15 cellular contexts compared by ENCODE assay signal in genomic region chr16:22397459-22397858, GRCh38. TPM values are rescaled to one million over a fixed set of nuclear protein-coding genes. Genes with fewer than 3 reads are reported as not detected.
DNase-seq lines count a peak whose midpoint lies in the region; ATAC-seq and TF ChIP-seq lines count a peak whose summit lies in the region.
"Had no signal": no experiment of that assay in that cellular context is flagged by ENCODE, and none has a peak within 500 bp of the region (broad histone marks: within the 10 kb centered on the region; RNA-seq: fewer than 3 reads in every experiment).

No MANE protein-coding gene starts in this region.

- no peak for TF ChIP-seq POLR2A in IMR-90 (IDR thresholded peaks at IDR 0.05; ENCODE audit: low read depth, low read length)

- no peak overlapping the region for H3K9ac ChIP-seq in IMR-90 (ENCODE audit: low read depth, low read length)
- no peak overlapping the region for H3K9ac ChIP-seq in mammary epithelial cell (ENCODE audit: insufficient read depth, low read length)
- H3K9ac ChIP-seq: BLaER1, KMS-11 had no signal

- peak overlapping the region; percentile 93; the same call in 1 of the 2 replicates for H2BK120ac ChIP-seq in IMR-90 (ENCODE audit: low read depth, low read length)

- peak overlapping the region in 1 of 2 experiments; percentile 21; a peak in 1 of 4 replicates for H4K8ac ChIP-seq in IMR-90 (ENCODE audit: low read depth in 2 of 2, low read length in 2 of 2)

- peaks cover 0 to 12% of the 10 kb centered on the region in 2 experiments; a peak in 2 of 4 replicates for H3K79me1 ChIP-seq in IMR-90 (ENCODE audit: low read depth in 1 of 2, low read length in 2 of 2)

- no peak for TF ChIP-seq CTCF in AG09309 (IDR thresholded peaks at IDR 0.05; ENCODE audit: control insufficient read depth, insufficient read depth, low read depth, low read length, missing control alignments)
- no peak for TF ChIP-seq CTCF in IMR-90 (conservative IDR thresholded peaks at IDR 0.05; ENCODE audit: low read depth, low read length)
- no peak for TF ChIP-seq CTCF in mammary epithelial cell (conservative IDR thresholded peaks at IDR 0.05 in 1 of 2, IDR thresholded peaks at IDR 0.05 in 1 of 2; ENCODE audit: extremely low read depth in 1 of 2, insufficient read depth in 1 of 2, low read depth in 1 of 2, low read length in 2 of 2)
- no peak for TF ChIP-seq CTCF in activated CD8-positive, alpha-beta T cell treated with anti-CD3 and anti-CD28 coated beads for 36 hours (IDR thresholded peaks at IDR 0.05)

- H4K20me1 ChIP-seq in IMR-90 (ENCODE audit: insufficient read depth, low read length): no peaks in the 10 kb centered on the region
- no peaks in the 10 kb centered on the region for H4K20me1 ChIP-seq in mammary epithelial cell (ENCODE audit: insufficient read depth, low read length)
- H4K20me1 ChIP-seq: BLaER1 had no signal

- peak overlapping the region; percentile 84 for H2BK5ac ChIP-seq in IMR-90 (ENCODE audit: low read depth, low read length, poor library complexity, severe bottlenecking)

- H2AFZ ChIP-seq in IMR-90 (replicated peaks; ENCODE audit: low read length, poor library complexity) (no peak overlapping the region), mammary epithelial cell (ENCODE audit: low read depth, low read length) (no peak overlapping the region)

- CTCF ChIA-PET in IMR-90 (lab: Yijun Ruan, JAX) (interaction anchor here (0.7 to 1.7 kb wide), 3 partner anchors 10 to 79 kb away, joined by 3 to 7 read pairs (median 5); no protein-coding TSS in a partner anchor), mammary epithelial cell (lab: Charles Lee; ENCODE audit: low non-redundant PET) (no interaction called here)
- CTCF ChIA-PET in activated CD8-positive, alpha-beta T cell treated with anti-CD3 and anti-CD28 coated beads for 36 hours (lab: Charles Lee): no interaction called here

- H4K91ac ChIP-seq in IMR-90 (ENCODE audit: insufficient read depth, low read depth, low read length): no peak overlapping the region

- no peak overlapping the region for H2BK20ac ChIP-seq in IMR-90 (ENCODE audit: low read depth, low read length)

- no peak overlapping the region; the same call in 1 of the 2 replicates for H3K18ac ChIP-seq in IMR-90 (ENCODE audit: low read depth, low read length)

- peaks cover 15% of the 10 kb centered on the region for H3K4me1 ChIP-seq in IMR-90 (ENCODE audit: control insufficient read depth, insufficient read depth, low read length)
- H3K4me1 ChIP-seq in mammary epithelial cell (ENCODE audit: insufficient read depth, low read length): peaks cover 27% of the 10 kb centered on the region
- H3K4me1 ChIP-seq in right cardiac atrium (ENCODE audit: control insufficient read depth, insufficient read depth, low read length): no peaks in the 10 kb centered on the region
- H3K4me1 ChIP-seq: BLaER1, uterus had no signal

- no peaks in the 10 kb centered on the region for H3K27me3 Mint-ChIP-seq in activated CD8-positive, alpha-beta T cell treated with anti-CD3 and anti-CD28 coated beads for 36 hours
- H3K27me3 Mint-ChIP-seq: natural killer cell treated with Interleukin-12 subunit alpha and Interleukin-12 subunit beta and Interleukin-15 and Interleukin-18, amount 100 ng/mL, for 72 hours had no signal

- no peak overlapping the region for H3K23ac ChIP-seq in IMR-90 (ENCODE audit: low read depth, low read length)

- H3K36me3 ChIP-seq in IMR-90 (ENCODE audit: control insufficient read depth, insufficient read depth, low read length) (no peaks in the 10 kb centered on the region), mammary epithelial cell (ENCODE audit: insufficient read depth, low read length) (no peaks in the 10 kb centered on the region)
- H3K36me3 ChIP-seq: uterus had no signal

- no peak overlapping the region for H3K56ac ChIP-seq in IMR-90 (ENCODE audit: extremely low read depth, insufficient read depth, low read length)

- no peak overlapping the region for H3K4me3 Mint-ChIP-seq in activated CD8-positive, alpha-beta T cell treated with anti-CD3 and anti-CD28 coated beads for 36 hours
- H3K4me3 Mint-ChIP-seq: endodermal cell; natural killer cell treated with Interleukin-12 subunit alpha and Interleukin-12 subunit beta and Interleukin-15 and Interleukin-18, amount 100 ng/mL, for 72 hours had no signal

- H2BK15ac ChIP-seq in IMR-90 (ENCODE audit: low read depth, low read length): no peak overlapping the region

- POLR2A ChIA-PET in IMR-90 (lab: Charles Lee; ENCODE audit: unreplicated experiment): interaction anchor here (0.6 kb wide), 1 partner anchor 320 kb away, joined by 3 read pairs; no protein-coding TSS in a partner anchor
- POLR2A ChIA-PET in activated CD8-positive, alpha-beta T cell treated with anti-CD3 and anti-CD28 coated beads for 36 hours (lab: Charles Lee): no interaction called here

- ATAC-seq in IMR-90 (ENCODE audit: low read depth) (peak; percentile 97), right cardiac atrium (no peak)
- no peak for ATAC-seq in activated CD8-positive, alpha-beta T cell treated with anti-CD3 and anti-CD28 coated beads for 36 hours
- ATAC-seq: natural killer cell treated with Interleukin-12 subunit alpha and Interleukin-12 subunit beta and Interleukin-15 and Interleukin-18, amount 100 ng/mL, for 72 hours had no signal

- H3K27ac Mint-ChIP-seq in activated CD8-positive, alpha-beta T cell treated with anti-CD3 and anti-CD28 coated beads for 36 hours: no peak overlapping the region
- H3K27ac Mint-ChIP-seq: endodermal cell; natural killer cell treated with Interleukin-12 subunit alpha and Interleukin-12 subunit beta and Interleukin-15 and Interleukin-18, amount 100 ng/mL, for 72 hours had no signal

- no peaks in the 10 kb centered on the region for H3K79me2 ChIP-seq in mammary epithelial cell (ENCODE audit: insufficient read depth, low read length)

- no peak overlapping the region for H3K4ac ChIP-seq in IMR-90 (ENCODE audit: low read depth, low read length)

- no peaks in the 10 kb centered on the region for H3K9me3 Mint-ChIP-seq in activated CD8-positive, alpha-beta T cell treated with anti-CD3 and anti-CD28 coated beads for 36 hours
- H3K9me3 Mint-ChIP-seq: endodermal cell; natural killer cell treated with Interleukin-12 subunit alpha and Interleukin-12 subunit beta and Interleukin-15 and Interleukin-18, amount 100 ng/mL, for 72 hours had no signal

- intact Hi-C loops in IMR-90 (cut with micrococcal nuclease): loop anchor here (1.0 kb wide), 1 partner anchor 10 kb away; no protein-coding TSS in a partner anchor
- intact Hi-C loops in mammary epithelial cell (cut with micrococcal nuclease): loop anchor here (2.0 kb wide), 1 partner anchor 23 kb away; the partner anchor contains the start of gene CDR2
- intact Hi-C loops in activated CD8-positive, alpha-beta T cell treated with anti-CD3 and anti-CD28 coated beads for 36 hours (cut with micrococcal nuclease): no loop called here
- intact Hi-C loops in right cardiac atrium (cut with DNase I): no loop called here

- no peak overlapping the region for H4K5ac ChIP-seq in IMR-90 (ENCODE audit: low read depth, low read length)

- peaks cover 18% of the 10 kb centered on the region for H3K9me1 ChIP-seq in IMR-90 (ENCODE audit: insufficient read depth, low read length)

- no peaks in the 10 kb centered on the region for H3K27me3 ChIP-seq in IMR-90 (ENCODE audit: control insufficient read depth, insufficient read depth, low read length)
- no peaks in the 10 kb centered on the region for H3K27me3 ChIP-seq in mammary epithelial cell (ENCODE audit: insufficient read depth, low read length)
- H3K27me3 ChIP-seq in right cardiac atrium (ENCODE audit: control insufficient read depth, insufficient read depth): no peaks in the 10 kb centered on the region
- H3K27me3 ChIP-seq: BLaER1, uterus had no signal

- in situ Hi-C loops in IMR-90 (cut with MboI; ENCODE audit: low sequenced_read_pairs) (no loop called here), mammary epithelial cell (cut with MboI; ENCODE audit: low sequenced_read_pairs in 2 of 2) (no loop called here)

- H3K9me3 ChIP-seq in IMR-90 (ENCODE audit: control insufficient read depth, insufficient read depth, low read length) (no peaks in the 10 kb centered on the region), mammary epithelial cell (replicated peaks; ENCODE audit: insufficient read depth, low read length) (no peaks in the 10 kb centered on the region), right cardiac atrium (ENCODE audit: control insufficient read depth, low read length) (no peaks in the 10 kb centered on the region)
- H3K9me3 ChIP-seq: BLaER1, uterus had no signal

- H3K4me1 Mint-ChIP-seq in activated CD8-positive, alpha-beta T cell treated with anti-CD3 and anti-CD28 coated beads for 36 hours (ENCODE audit: low read depth): no peaks in the 10 kb centered on the region
- H3K4me1 Mint-ChIP-seq: endodermal cell had no signal

- H3K36me3 Mint-ChIP-seq in activated CD8-positive, alpha-beta T cell treated with anti-CD3 and anti-CD28 coated beads for 36 hours (ENCODE audit: low read depth): no peaks in the 10 kb centered on the region
- H3K36me3 Mint-ChIP-seq: natural killer cell treated with Interleukin-12 subunit alpha and Interleukin-12 subunit beta and Interleukin-15 and Interleukin-18, amount 100 ng/mL, for 72 hours had no signal

- H3K4me2 ChIP-seq in IMR-90 (ENCODE audit: low read depth, low read length) (no peak overlapping the region), mammary epithelial cell (ENCODE audit: insufficient read depth, low read depth, low read length) (peak overlapping the region; percentile 45)
- H3K4me2 ChIP-seq: BLaER1, KMS-11 had no signal

- no peak overlapping the region for H3K4me3 ChIP-seq in AG09309 (ENCODE audit: control insufficient read depth, low read depth, low read length)
- no peak overlapping the region for H3K4me3 ChIP-seq in IMR-90 (ENCODE audit: insufficient read depth, low read depth, low read length)
- no peak overlapping the region for H3K4me3 ChIP-seq in mammary epithelial cell (replicated peaks in 1 of 3; ENCODE audit: insufficient read depth in 1 of 3, low read depth in 2 of 3, low read length in 3 of 3)
- no peak overlapping the region for H3K4me3 ChIP-seq in right cardiac atrium (ENCODE audit: low read length)
- H3K4me3 ChIP-seq: BLaER1, uterus had no signal

- no peak for TF ChIP-seq RAD21 in IMR-90 (IDR thresholded peaks at IDR 0.05; ENCODE audit: low read length)

- H3K27ac ChIP-seq in IMR-90 (ENCODE audit: insufficient read depth, low read length) (peak overlapping the region; percentile 89; the same call in 1 of the 2 replicates), mammary epithelial cell (ENCODE audit: insufficient read depth, low read depth, low read length) (peak overlapping the region; percentile 12), right cardiac atrium (ENCODE audit: low read length) (no peak overlapping the region)
- H3K27ac ChIP-seq: BLaER1, KMS-11, uterus had no signal

- dilution Hi-C loops in IMR-90 (cut with HindIII; ENCODE audit: low sequenced_read_pairs, unreplicated experiment): no loop called here
- dilution Hi-C loops in mammary epithelial cell (cut with HindIII; ENCODE audit: low sequenced_read_pairs): no loop called here

- no peak overlapping the region for H2AK5ac ChIP-seq in IMR-90 (ENCODE audit: low read depth, low read length)

- no TSS peak for BruUV-seq in IMR-90 (replicated peaks; lab: Mats Ljungman, UMichigan)
- no TSS peak for BruUV-seq in mammary epithelial cell (replicated peaks; lab: Mats Ljungman, UMichigan)

- H2AK9ac ChIP-seq in IMR-90 (replicated peaks; ENCODE audit: low read depth, low read length, poor library complexity): no peak overlapping the region

- no peak overlapping the region for H3K14ac ChIP-seq in IMR-90 (replicated peaks; ENCODE audit: low read depth, low read length)

- DNase-seq in AG09309 (ENCODE audit: low read depth): peak; percentile 95
- DNase-seq in IMR-90: peak; percentile 96
- DNase-seq in mammary epithelial cell: peak; percentile 82
- DNase-seq in kidney glomerular epithelial cell (lab: John Stamatoyannopoulos, UW): peak; percentile 78
- no peak for DNase-seq in activated CD8-positive, alpha-beta T cell treated with anti-CD3 and anti-CD28 coated beads for 36 hours
- DNase-seq in globus pallidus (ENCODE audit: low spot score): no peak
- no peak for DNase-seq in right cardiac atrium
- DNase-seq in NK-92 treated with Interleukin-12 subunit alpha and Interleukin-12 subunit beta, amount 100 ng/mL, for 24 hours (lab: John Stamatoyannopoulos, UW): no peak
- DNase-seq: anterior cingulate cortex, endodermal cell, small intestine, uterus had no signal

- WGBS in IMR-90 (ENCODE audit: extremely low coverage in 2 of 2, insufficient read length in 1 of 2), 2 experiments: no CpG with 5 or more reads among the region's 1 CpG
- WGBS in mammary epithelial cell (ENCODE audit: low coverage, missing lambda C conversion rate): 0% methylated on average over 1 of the region's 1 CpG
- WGBS in right cardiac atrium: 67% methylated on average over 1 of the region's 1 CpG

RNA-seq across cellular contexts. Expression of gene CDR2, which starts 23.0 kb away (rescaled TPM):
- 44.2 and 48.4 TPM in 2 replicates for total RNA-seq in IMR-90 (2012; rRNA removed)
- 33.1 and 37.7 TPM in 2 replicates for polyA plus RNA-seq in IMR-90 (2012; rRNA removed)
- polyA plus RNA-seq in IMR-90 (2012; cell fraction: cytosol; rRNA removed): 22.5 and 26.0 TPM in 2 replicates
- polyA plus RNA-seq in IMR-90 (2012; cell fraction: nucleus; rRNA removed; ENCODE audit: low replicate concordance): 15.0 and 38.4 TPM in 2 replicates
- 10 to 100 TPM; 31.3 to 32.3 TPM for total RNA-seq in mammary epithelial cell
- polyA plus RNA-seq in mammary epithelial cell: 27.2 TPM
- 14.1 TPM for polyA minus RNA-seq in mammary epithelial cell
- 10 to 100 TPM; 34.7 to 37.6 TPM for total RNA-seq in activated CD8-positive, alpha-beta T cell treated with anti-CD3 and anti-CD28 coated beads for 36 hours
- 10 to 100 TPM in 1 of 4 donors, 1 to 10 TPM in 3; 9.4 to 19.2 (median 9.8) TPM for total RNA-seq in right cardiac atrium
- polyA plus RNA-seq in right cardiac atrium: 7.2 TPM

Comparison
In these comparisons a context has a peak if more than half of its experiments do, and no peak if none do; other contexts are left out.
1. DNase-seq: peak in AG09309 (single experiment), IMR-90 (single experiment), mammary epithelial cell (single experiment) and kidney glomerular epithelial cell (single experiment); none in activated CD8-positive, alpha-beta T cell treated with anti-CD3 and anti-CD28 coated beads for 36 hours (single experiment), globus pallidus (single experiment), right cardiac atrium (0 of 3) and NK-92 treated with Interleukin-12 subunit alpha and Interleukin-12 subunit beta, amount 100 ng/mL, for 24 hours (single experiment).
2. intact Hi-C loops: an anchor here in IMR-90 (1.0 kb wide) and mammary epithelial cell (2.0 kb wide); none called in activated CD8-positive, alpha-beta T cell treated with anti-CD3 and anti-CD28 coated beads for 36 hours and right cardiac atrium.